In genomic region chr7:108347616-108348015, GRCh38 we compare ENCODE assay signal across 13 cellular contexts.
DNase-seq lines count a peak whose midpoint lies in the region; TF ChIP-seq lines count a peak whose summit lies in the region.
"Had no signal": no experiment of that assay in that cellular context is flagged by ENCODE, and none has a peak within 500 bp of the region (broad histone marks: within the 10 kb centered on the region; RNA-seq: fewer than 3 reads in every experiment).

No MANE protein-coding gene starts in this region.

- H3K4me1 Mint-ChIP-seq in immature natural killer cell, result no peaks in the 10 kb centered on the region

- intact Hi-C loops in colonic mucosa (cut with DNase I), result no loop called here

- H3K79me2 ChIP-seq in mesendoderm (ENCODE audit: control insufficient read depth, insufficient read depth, low read length), result no peaks in the 10 kb centered on the region

- peak; percentile 84 for DNase-seq in GM03348 (ENCODE audit: low spot score)
- DNase-seq in NCI-H226, result peak; percentile 51
- DNase-seq in dermis blood vessel endothelial cell, result peak; percentile 53
- peak; percentile 88 for DNase-seq in mesendoderm
- DNase-seq in colonic mucosa, result no peak
- DNase-seq in immature natural killer cell, result no peak
- no peak for DNase-seq in activated CD4-positive, alpha-beta T cell treated with anti-CD3 and anti-CD28 coated beads, Interleukin-2, amount 50 U/mL, for 48 hours
- DNase-seq in NCI-H2107 treated with DMSO at 0.1 percent for 48 hours (lab: John Stamatoyannopoulos, UW; ENCODE audit: unreplicated experiment), result no peak
- DNase-seq: stimulated activated CD4-positive, alpha-beta T cell treated with anti-CD3 and anti-CD28 coated beads, Interleukin-12 subunit alpha, Interleukin-12 subunit beta, amount 100 ng/mL, for 4 hours; stimulated activated naive CD8-positive, alpha-beta T cell treated with anti-CD3 and anti-CD28 coated beads, Interleukin-15, Interleukin-2, amounts not matched to agents 100 U/mL and 50 U/mL, for 24 hours; T-helper 9 cell had no signal

- H3K4me3 Mint-ChIP-seq in immature natural killer cell, result no peak overlapping the region
- H3K4me3 Mint-ChIP-seq: mesothelial cell of epicardium had no signal

- H2AK5ac ChIP-seq in mesendoderm (ENCODE audit: low read length), result no peak overlapping the region

- H3K9ac ChIP-seq in mesendoderm (ENCODE audit: low read length), result no peak overlapping the region
- no peak overlapping the region for H3K9ac ChIP-seq in colonic mucosa (ENCODE audit: low read depth in 2 of 2, low read length in 2 of 2)

- peaks cover 0 to 6% (median 0%) of the 10 kb centered on the region in 6 donors for H3K9me3 Mint-ChIP-seq in immature natural killer cell
- H3K9me3 Mint-ChIP-seq: activated T-helper 2 cell treated with anti-CD3 and anti-CD28 coated beads, Interferon-gamma antibody, Interleukin-2, Interleukin-4, amounts not matched to agents 10 μg/mL and 5 μg/mL and 100 μg/mL, durations not matched to agents 14 hours and 24 hours and 36 hours; mesothelial cell of epicardium had no signal

- H3K27me3 ChIP-seq in mesendoderm (ENCODE audit: insufficient read depth, low read length, poor library complexity) (no peaks in the 10 kb centered on the region), colonic mucosa (no peaks in the 10 kb centered on the region)

- no peaks in the 10 kb centered on the region for H3K36me3 Mint-ChIP-seq in immature natural killer cell
- H3K36me3 Mint-ChIP-seq: mesothelial cell of epicardium had no signal

- TF ChIP-seq CTCF in colonic mucosa (IDR thresholded peaks at IDR 0.05), result no peak

- no peak overlapping the region for H4K8ac ChIP-seq in mesendoderm (ENCODE audit: low read depth, low read length)

- H3K18ac ChIP-seq in mesendoderm (ENCODE audit: low read length), result no peak overlapping the region

- H2BK120ac ChIP-seq in mesendoderm (ENCODE audit: low read depth, low read length), result no peak overlapping the region

- no peaks in the 10 kb centered on the region for H3K79me1 ChIP-seq in mesendoderm (ENCODE audit: low read length)

- no peak overlapping the region for H2BK15ac ChIP-seq in mesendoderm (replicated peaks; ENCODE audit: low read depth)

- no peaks in the 10 kb centered on the region for H3K9me3 ChIP-seq in colonic mucosa

- no CpG with 5 or more reads among the region's 2 CpGs for WGBS in mesendoderm (ENCODE audit: extremely low coverage, insufficient coverage, low lambda C conversion rate)

- H3K23ac ChIP-seq in mesendoderm (ENCODE audit: low read length), result no peak overlapping the region

- no peak overlapping the region for H3K27ac ChIP-seq in mesendoderm (ENCODE audit: low read depth, low read length)
- no peak overlapping the region for H3K27ac ChIP-seq in colonic mucosa

- no peak overlapping the region for H3K27ac Mint-ChIP-seq in immature natural killer cell
- H3K27ac Mint-ChIP-seq: activated T-helper 2 cell treated with anti-CD3 and anti-CD28 coated beads, Interferon-gamma antibody, Interleukin-2, Interleukin-4, amounts not matched to agents 10 μg/mL and 5 μg/mL and 100 μg/mL, durations not matched to agents 14 hours and 24 hours and 36 hours; mesothelial cell of epicardium had no signal

- H3K56ac ChIP-seq in mesendoderm (ENCODE audit: low read length), result no peak overlapping the region

- H3K36me3 ChIP-seq in mesendoderm (ENCODE audit: control insufficient read depth, insufficient read depth, low read length) (no peaks in the 10 kb centered on the region), colonic mucosa (no peaks in the 10 kb centered on the region)

- no peak overlapping the region for H3K4me2 ChIP-seq in mesendoderm (ENCODE audit: low read length)

- H3K27me3 Mint-ChIP-seq in immature natural killer cell (ENCODE audit: low read depth in 3 of 3), result peaks cover 0 to 3% (median 0%) of the 10 kb centered on the region in 3 donors

- H3K4ac ChIP-seq in mesendoderm (ENCODE audit: low read depth, low read length), result no peak overlapping the region

- H4K5ac ChIP-seq in mesendoderm (ENCODE audit: low read length), result no peak overlapping the region

- peaks cover 2% of the 10 kb centered on the region for H3K4me1 ChIP-seq in mesendoderm (ENCODE audit: control insufficient read depth, low read depth, low read length)
- H3K4me1 ChIP-seq in colonic mucosa, result no peaks in the 10 kb centered on the region

- no peak overlapping the region for H2BK5ac ChIP-seq in mesendoderm (ENCODE audit: low read length)

- H3K4me3 ChIP-seq in mesendoderm (ENCODE audit: low read length), result no peak overlapping the region
- H3K4me3 ChIP-seq in colonic mucosa, result no peak overlapping the region

Comparison
In these comparisons a context has a peak if more than half of its experiments do, and no peak if none do; other contexts are left out.
1. DNase-seq: peak in GM03348 (single experiment), NCI-H226 (single experiment), dermis blood vessel endothelial cell (single experiment) and mesendoderm (single experiment); none in colonic mucosa (single experiment), immature natural killer cell (0 of 3), activated CD4-positive, alpha-beta T cell treated with anti-CD3 and anti-CD28 coated beads, Interleukin-2, amount 50 U/mL, for 48 hours (0 of 2) and NCI-H2107 treated with DMSO at 0.1 percent for 48 hours (single experiment).